18 cellular contexts compared by ENCODE assay signal in genomic region chr20:61168605-61169004, GRCh38.
"Had no signal": no experiment of that assay in that cellular context is flagged by ENCODE, and none has a peak within 500 bp of the region (broad histone marks: within the 10 kb centered on the region; RNA-seq: fewer than 3 reads in every experiment).

No MANE protein-coding gene starts in this region.

- DNase-seq: naive thymus-derived CD8-positive, alpha-beta T cell; nephron progenitor cell; nucleus accumbens; pancreas; right cardiac atrium; right lobe of liver; sigmoid colon; small intestine; stimulated activated CD4-positive, alpha-beta T cell treated with anti-CD3 and anti-CD28 coated beads, Interleukin-15, amount 100 ng/mL, for 24 hours; stimulated activated CD4-positive, alpha-beta T cell treated with anti-CD3 and anti-CD28 coated beads, Interleukin-2, amount 100 ng/mL, for 24 hours; stimulated activated CD4-positive, alpha-beta T cell treated with anti-CD3 and anti-CD28 coated beads, Interleukin-2, amount 100 ng/mL, for 48 hours; stimulated activated CD4-positive, alpha-beta T cell treated with anti-CD3 and anti-CD28 coated beads, Interleukin-4, amount 100 ng/mL, for 24 hours; stimulated activated naive B cell treated with anti-CD40 and anti-IgM and Interleukin-4, amounts not matched to agents 10 μg/mL and 1 μg/mL and 100 μg/mL, for 72 hours; stimulated activated naive CD4-positive, alpha-beta T cell treated with Interleukin-2 at 50 U/mL for 16 hours; stomach; thyroid gland; trophoblast cell; upper lobe of left lung had no signal

- ATAC-seq: naive thymus-derived CD8-positive, alpha-beta T cell; pancreas; right cardiac atrium; right lobe of liver; stimulated activated naive B cell treated with anti-CD40 and anti-IgM and Interleukin-4, amounts not matched to agents 10 μg/mL and 1 μg/mL and 100 μg/mL, for 72 hours had no signal
